6 cellular contexts compared by ENCODE assay signal in genomic region chr12:6340745-6341438, GRCh38. TPM values are rescaled to one million over a fixed set of nuclear protein-coding genes. Genes with fewer than 3 reads are reported as not detected.
DNase-seq lines count a peak whose midpoint lies in the region; ATAC-seq and TF ChIP-seq lines count a peak whose summit lies in the region.

No MANE protein-coding gene starts in this region.

- no peak for DNase-seq in CD4-positive, alpha-beta T cell
- DNase-seq in WERI-Rb-1 (no peak), medulla oblongata (ENCODE audit: extremely low spot score) (peak; percentile 51), COR-L47 (lab: John Stamatoyannopoulos, UW) (no peak), OCI-M2 (lab: John Stamatoyannopoulos, UW; ENCODE audit: unreplicated experiment) (no peak)
- no peak for DNase-seq in activated T-cell treated with anti-CD3 and anti-CD28 coated beads, Interleukin-2, amount 50 U/mL, for 1 hour

- H3K4me3 ChIP-seq in WERI-Rb-1 (ENCODE audit: low read depth, low read length), result peak overlapping the region; percentile 80

- no peaks in the 10 kb centered on the region for H3K36me3 ChIP-seq in WERI-Rb-1

- H3K27ac Mint-ChIP-seq in CD4-positive, alpha-beta T cell, result no peak overlapping the region

- CTCF ChIA-PET in CD4-positive, alpha-beta T cell (lab: Charles Lee), result interaction anchor here (1.6 to 2.3 kb wide), 2 partner anchors 17 to 124 kb away, joined by 6 to 8 read pairs; no protein-coding TSS in a partner anchor

- ATAC-seq in CD4-positive, alpha-beta T cell (ENCODE audit: poor library complexity), result no peak

- POLR2A ChIA-PET in CD4-positive, alpha-beta T cell (lab: Charles Lee), result interaction anchor here (0.9 to 6.3 kb wide), 7 partner anchors 15 to 197 kb away, joined by 3 to 58 read pairs (median 6); partner anchors contain the start of gene VAMP1

- no peaks in the 10 kb centered on the region for H3K9me3 ChIP-seq in CD4-positive, alpha-beta T cell (ENCODE audit: control insufficient read depth, low read length)
- no peaks in the 10 kb centered on the region for H3K9me3 ChIP-seq in WERI-Rb-1 (ENCODE audit: severe bottlenecking)

- H3K27me3 ChIP-seq in CD4-positive, alpha-beta T cell (ENCODE audit: control insufficient read depth, insufficient read depth, low read length), result no peaks in the 10 kb centered on the region
- H3K27me3 ChIP-seq in WERI-Rb-1 (ENCODE audit: insufficient read depth, low read depth, severe bottlenecking), result no peaks in the 10 kb centered on the region

- no peaks in the 10 kb centered on the region for H3K9me3 Mint-ChIP-seq in CD4-positive, alpha-beta T cell

- H3K27ac ChIP-seq in CD4-positive, alpha-beta T cell (ENCODE audit: low read depth, low read length), result peak overlapping the region; percentile 90
- H3K27ac ChIP-seq in WERI-Rb-1, result peak overlapping the region; percentile 79

- H3K27me3 Mint-ChIP-seq in CD4-positive, alpha-beta T cell, result no peaks in the 10 kb centered on the region

- no peak overlapping the region for H3K4me3 Mint-ChIP-seq in CD4-positive, alpha-beta T cell

- intact Hi-C loops in CD4-positive, alpha-beta T cell (cut with DNase I, micrococcal nuclease), result loop anchor here in 1 of 2 experiments (2.0 kb wide), 1 partner anchor 194 kb away; the partner anchor contains the start of gene GAPDH

- H3K4me1 Mint-ChIP-seq in CD4-positive, alpha-beta T cell (ENCODE audit: low read depth), result peaks cover 32% of the 10 kb centered on the region

- H3K36me3 Mint-ChIP-seq in CD4-positive, alpha-beta T cell (ENCODE audit: low read depth), result peaks cover 9% of the 10 kb centered on the region

- TF ChIP-seq CTCF in CD4-positive, alpha-beta T cell (IDR thresholded peaks at IDR 0.05), result no peak
- no peak for TF ChIP-seq CTCF in WERI-Rb-1 (IDR thresholded peaks at IDR 0.05; ENCODE audit: low read depth, low read length)

RNA-seq across cellular contexts. Expression of gene TNFRSF1A, which starts 1.0 kb away (rescaled TPM):
- 10 to 100 TPM; 16.3 to 19.2 TPM for total RNA-seq in CD4-positive, alpha-beta T cell

RNA-seq across cellular contexts. Expression of gene PLEKHG6, which starts 30.4 kb away (rescaled TPM):
- total RNA-seq in CD4-positive, alpha-beta T cell, result not detected

RNA-seq across cellular contexts. Expression of gene SCNN1A, which starts 34.5 kb away (rescaled TPM):
- total RNA-seq in CD4-positive, alpha-beta T cell, result 1 to 10 TPM; 1.1 to 2.0 TPM

RNA-seq across cellular contexts. Expression of gene LTBR, which starts 43.1 kb away (rescaled TPM):
- total RNA-seq in CD4-positive, alpha-beta T cell, result under 1 TPM; 0.38 to 0.67 TPM
